1 cellular context compared by ENCODE assay signal in the genomic region with DNA sequence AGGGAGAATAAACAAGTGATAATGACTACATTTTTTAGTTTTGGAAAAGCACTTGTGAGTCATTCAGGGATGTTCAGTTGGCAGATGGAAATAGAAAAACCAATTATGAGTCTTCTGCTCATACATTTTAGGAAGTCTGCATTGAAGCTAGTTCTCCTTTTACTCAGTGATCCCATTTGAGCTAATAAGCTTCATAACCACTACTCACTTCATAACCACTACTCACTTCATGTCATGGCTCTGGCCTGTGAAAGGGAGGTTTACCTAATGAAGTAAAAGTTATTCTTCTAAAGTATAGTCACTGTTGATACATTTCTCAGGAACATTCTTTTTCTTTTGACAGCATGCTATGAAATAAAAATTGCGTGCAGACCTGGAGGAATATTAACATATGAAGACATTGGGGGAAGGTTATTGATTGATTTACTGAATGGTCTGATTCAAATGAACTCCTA.
TF ChIP-seq lines count a peak whose summit lies in the region.

No MANE protein-coding gene starts in this region.

TF ChIP-seq in GM12878, 131 proteins besides CTCF, POLR2A, EP300 and RAD21 (continued from another document):
- TF ChIP-seq, protein P1, sequence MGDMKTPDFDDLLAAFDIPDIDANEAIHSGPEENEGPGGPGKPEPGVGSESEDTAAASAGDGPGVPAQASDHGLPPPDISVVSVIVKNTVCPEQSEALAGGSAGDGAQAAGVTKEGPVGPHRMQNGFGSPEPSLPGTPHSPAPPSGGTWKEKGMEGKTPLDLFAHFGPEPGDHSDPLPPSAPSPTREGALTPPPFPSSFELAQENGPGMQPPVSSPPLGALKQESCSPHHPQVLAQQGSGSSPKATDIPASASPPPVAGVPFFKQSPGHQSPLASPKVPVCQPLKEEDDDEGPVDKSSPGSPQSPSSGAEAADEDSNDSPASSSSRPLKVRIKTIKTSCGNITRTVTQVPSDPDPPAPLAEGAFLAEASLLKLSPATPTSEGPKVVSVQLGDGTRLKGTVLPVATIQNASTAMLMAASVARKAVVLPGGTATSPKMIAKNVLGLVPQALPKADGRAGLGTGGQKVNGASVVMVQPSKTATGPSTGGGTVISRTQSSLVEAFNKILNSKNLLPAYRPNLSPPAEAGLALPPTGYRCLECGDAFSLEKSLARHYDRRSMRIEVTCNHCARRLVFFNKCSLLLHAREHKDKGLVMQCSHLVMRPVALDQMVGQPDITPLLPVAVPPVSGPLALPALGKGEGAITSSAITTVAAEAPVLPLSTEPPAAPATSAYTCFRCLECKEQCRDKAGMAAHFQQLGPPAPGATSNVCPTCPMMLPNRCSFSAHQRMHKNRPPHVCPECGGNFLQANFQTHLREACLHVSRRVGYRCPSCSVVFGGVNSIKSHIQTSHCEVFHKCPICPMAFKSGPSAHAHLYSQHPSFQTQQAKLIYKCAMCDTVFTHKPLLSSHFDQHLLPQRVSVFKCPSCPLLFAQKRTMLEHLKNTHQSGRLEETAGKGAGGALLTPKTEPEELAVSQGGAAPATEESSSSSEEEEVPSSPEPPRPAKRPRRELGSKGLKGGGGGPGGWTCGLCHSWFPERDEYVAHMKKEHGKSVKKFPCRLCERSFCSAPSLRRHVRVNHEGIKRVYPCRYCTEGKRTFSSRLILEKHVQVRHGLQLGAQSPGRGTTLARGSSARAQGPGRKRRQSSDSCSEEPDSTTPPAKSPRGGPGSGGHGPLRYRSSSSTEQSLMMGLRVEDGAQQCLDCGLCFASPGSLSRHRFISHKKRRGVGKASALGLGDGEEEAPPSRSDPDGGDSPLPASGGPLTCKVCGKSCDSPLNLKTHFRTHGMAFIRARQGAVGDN (IDR thresholded peaks at IDR 0.05) = peak; percentile 60
- TF ChIP-seq, protein P2, sequence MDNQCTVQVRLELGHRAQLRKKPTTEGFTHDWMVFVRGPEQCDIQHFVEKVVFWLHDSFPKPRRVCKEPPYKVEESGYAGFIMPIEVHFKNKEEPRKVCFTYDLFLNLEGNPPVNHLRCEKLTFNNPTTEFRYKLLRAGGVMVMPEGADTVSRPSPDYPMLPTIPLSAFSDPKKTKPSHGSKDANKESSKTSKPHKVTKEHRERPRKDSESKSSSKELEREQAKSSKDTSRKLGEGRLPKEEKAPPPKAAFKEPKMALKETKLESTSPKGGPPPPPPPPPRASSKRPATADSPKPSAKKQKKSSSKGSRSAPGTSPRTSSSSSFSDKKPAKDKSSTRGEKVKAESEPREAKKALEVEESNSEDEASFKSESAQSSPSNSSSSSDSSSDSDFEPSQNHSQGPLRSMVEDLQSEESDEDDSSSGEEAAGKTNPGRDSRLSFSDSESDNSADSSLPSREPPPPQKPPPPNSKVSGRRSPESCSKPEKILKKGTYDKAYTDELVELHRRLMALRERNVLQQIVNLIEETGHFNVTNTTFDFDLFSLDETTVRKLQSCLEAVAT (IDR thresholded peaks at IDR 0.05) = peak; percentile 75
- TF ChIP-seq, protein P3, sequence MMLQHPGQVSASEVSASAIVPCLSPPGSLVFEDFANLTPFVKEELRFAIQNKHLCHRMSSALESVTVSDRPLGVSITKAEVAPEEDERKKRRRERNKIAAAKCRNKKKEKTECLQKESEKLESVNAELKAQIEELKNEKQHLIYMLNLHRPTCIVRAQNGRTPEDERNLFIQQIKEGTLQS (IDR thresholded peaks at IDR 0.05; ENCODE audit: borderline replicate concordance, extremely low read depth, low read depth, low read length) = no peak
- TF ChIP-seq HCFC1 (IDR thresholded peaks at IDR 0.05; ENCODE audit: low read length) = no peak
- no peak for TF ChIP-seq TCF3 (IDR thresholded peaks at IDR 0.05; ENCODE audit: borderline replicate concordance, insufficient read depth, low read depth, low read length)
- TF ChIP-seq MEF2A (IDR thresholded peaks at IDR 0.05; ENCODE audit: insufficient read depth, low read depth, low read length) = peak; percentile 81
- no peak for TF ChIP-seq PAX8 (IDR thresholded peaks at IDR 0.05)
- TF ChIP-seq GATAD2B (conservative IDR thresholded peaks at IDR 0.05; ENCODE audit: low read depth) = peak; percentile 85
- TF ChIP-seq RAD51 (IDR thresholded peaks at IDR 0.05) = no peak
- TF ChIP-seq HDAC2 (IDR thresholded peaks at IDR 0.05) = no peak
- peak; percentile 81 for TF ChIP-seq SPI1 (IDR thresholded peaks at IDR 0.05; ENCODE audit: borderline replicate concordance, insufficient read depth, low read depth, low read length)
- TF ChIP-seq EED (IDR thresholded peaks at IDR 0.05; ENCODE audit: low read depth) = peak; percentile 81
- TF ChIP-seq KLF5 (IDR thresholded peaks at IDR 0.05; ENCODE audit: partially characterized antibody) = no peak
- peak; percentile 68 for TF ChIP-seq RELA (IDR thresholded peaks at IDR 0.05; ENCODE audit: borderline replicate concordance, partially characterized antibody)
- TF ChIP-seq PAX5 (IDR thresholded peaks at IDR 0.05; ENCODE audit: borderline replicate concordance, low read depth, low read length) = peak; percentile 74; the same call in 1 of the 2 replicates
- no peak for TF ChIP-seq SREBF1 (IDR thresholded peaks at IDR 0.05; ENCODE audit: low read length)
